30 cellular contexts compared by ENCODE assay signal in genomic region chr4:1814453-1814852, GRCh38. TPM values are rescaled to one million over a fixed set of nuclear protein-coding genes. Genes with fewer than 3 reads are reported as not detected.
"Had no signal": no experiment of that assay in that cellular context is flagged by ENCODE, and none has a peak within 500 bp of the region (broad histone marks: within the 10 kb centered on the region; RNA-seq: fewer than 3 reads in every experiment).

No MANE protein-coding gene starts in this region.

- H3K27ac Mint-ChIP-seq: activated CD4-positive, alpha-beta memory T cell treated with anti-CD3 and anti-CD28 coated beads for 36 hours; activated CD4-positive, alpha-beta T cell treated with anti-CD3 and anti-CD28 coated beads for 36 hours; activated CD4-positive, alpha-beta T cell treated with anti-CD3 and anti-CD28 coated beads, Interleukin-2, amount 10 ng/mL, durations not matched to agents 24 days and 14 days; activated CD8-positive, alpha-beta memory T cell treated with anti-CD3 and anti-CD28 coated beads, Interleukin-2, amount 10 ng/mL, durations not matched to agents 7 days and 5 days; activated CD8-positive, alpha-beta T cell treated with anti-CD3 and anti-CD28 coated beads, Interleukin-2, amount 10 ng/mL, durations not matched to agents 7 days and 5 days; activated naive CD4-positive, alpha-beta T cell treated with anti-CD3 and anti-CD28 coated beads for 36 hours; activated naive CD4-positive, alpha-beta T cell treated with anti-CD3 and anti-CD28 coated beads, Interleukin-2, amount 50 U/mL, for 24 hours; activated naive CD8-positive, alpha-beta T cell treated with anti-CD3 and anti-CD28 coated beads for 36 hours; activated naive CD8-positive, alpha-beta T cell treated with anti-CD3 and anti-CD28 coated beads, Interleukin-2, amount 50 U/mL, for 24 hours; activated T-helper 1 cell treated with anti-CD3 and anti-CD28 coated beads, Interleukin-12 subunit alpha, Interleukin-12 subunit beta, Interleukin-2, Interleukin-4 antibody, amounts not matched to agents 30 ng/mL and 10 ng/mL and 1 ng/mL, durations not matched to agents 14 hours and 24 hours and 36 hours; activated T-helper 2 cell treated with anti-CD3 and anti-CD28 coated beads, Interferon-gamma antibody, Interleukin-2, Interleukin-4, amounts not matched to agents 10 μg/mL and 5 μg/mL and 100 μg/mL, durations not matched to agents 14 hours and 24 hours and 36 hours had no signal

- H3K27me3 Mint-ChIP-seq: activated CD4-positive, alpha-beta memory T cell treated with anti-CD3 and anti-CD28 coated beads for 36 hours; activated CD4-positive, alpha-beta T cell treated with anti-CD3 and anti-CD28 coated beads for 36 hours; activated CD4-positive, alpha-beta T cell treated with anti-CD3 and anti-CD28 coated beads, Interleukin-2, amount 10 ng/mL, durations not matched to agents 24 days and 14 days; activated CD8-positive, alpha-beta memory T cell treated with anti-CD3 and anti-CD28 coated beads, Interleukin-2, amount 10 ng/mL, durations not matched to agents 7 days and 5 days; activated naive CD4-positive, alpha-beta T cell treated with anti-CD3 and anti-CD28 coated beads, Interleukin-2, amount 50 U/mL, for 24 hours; activated naive CD8-positive, alpha-beta T cell treated with anti-CD3 and anti-CD28 coated beads for 36 hours; activated naive CD8-positive, alpha-beta T cell treated with anti-CD3 and anti-CD28 coated beads, Interleukin-2, amount 50 U/mL, for 24 hours; effector memory CD8-positive, alpha-beta T cell had no signal

- H3K4me1 Mint-ChIP-seq: activated CD4-positive, alpha-beta T cell treated with anti-CD3 and anti-CD28 coated beads for 36 hours; activated CD4-positive, alpha-beta T cell treated with anti-CD3 and anti-CD28 coated beads, Interleukin-2, amount 10 ng/mL, durations not matched to agents 24 days and 14 days; activated CD8-positive, alpha-beta memory T cell treated with anti-CD3 and anti-CD28 coated beads, Interleukin-2, amount 10 ng/mL, durations not matched to agents 7 days and 5 days; activated naive CD4-positive, alpha-beta T cell treated with anti-CD3 and anti-CD28 coated beads, Interleukin-2, amount 50 U/mL, for 24 hours; activated naive CD8-positive, alpha-beta T cell treated with anti-CD3 and anti-CD28 coated beads for 36 hours; activated naive CD8-positive, alpha-beta T cell treated with anti-CD3 and anti-CD28 coated beads, Interleukin-2, amount 50 U/mL, for 24 hours had no signal

- H3K27me3 ChIP-seq: adrenal gland, body of pancreas, esophagus squamous epithelium, gastroesophageal sphincter had no signal

- H3K4me3 ChIP-seq: adrenal gland, body of pancreas, esophagus squamous epithelium, gastroesophageal sphincter had no signal

- H3K4me1 ChIP-seq: adrenal gland, gastroesophageal sphincter had no signal

- H3K9me3 ChIP-seq: adrenal gland, body of pancreas, esophagus squamous epithelium, gastroesophageal sphincter had no signal

- H3K4me3 Mint-ChIP-seq: activated CD4-positive, alpha-beta memory T cell treated with anti-CD3 and anti-CD28 coated beads for 36 hours; activated CD4-positive, alpha-beta T cell treated with anti-CD3 and anti-CD28 coated beads for 36 hours; activated CD4-positive, alpha-beta T cell treated with anti-CD3 and anti-CD28 coated beads, Interleukin-2, amount 10 ng/mL, durations not matched to agents 24 days and 14 days; activated CD8-positive, alpha-beta memory T cell treated with anti-CD3 and anti-CD28 coated beads, Interleukin-2, amount 10 ng/mL, durations not matched to agents 7 days and 5 days; activated CD8-positive, alpha-beta T cell treated with anti-CD3 and anti-CD28 coated beads, Interleukin-2, amount 10 ng/mL, durations not matched to agents 7 days and 5 days; activated naive CD4-positive, alpha-beta T cell treated with anti-CD3 and anti-CD28 coated beads for 36 hours; activated naive CD4-positive, alpha-beta T cell treated with anti-CD3 and anti-CD28 coated beads, Interleukin-2, amount 50 U/mL, for 24 hours; activated naive CD8-positive, alpha-beta T cell treated with anti-CD3 and anti-CD28 coated beads for 36 hours; activated naive CD8-positive, alpha-beta T cell treated with anti-CD3 and anti-CD28 coated beads, Interleukin-2, amount 50 U/mL, for 24 hours; activated T-helper 1 cell treated with anti-CD3 and anti-CD28 coated beads, Interleukin-12 subunit alpha, Interleukin-12 subunit beta, Interleukin-2, Interleukin-4 antibody, amounts not matched to agents 30 ng/mL and 10 ng/mL and 1 ng/mL, durations not matched to agents 14 hours and 24 hours and 36 hours; effector memory CD8-positive, alpha-beta T cell had no signal

- H3K9me3 Mint-ChIP-seq: activated CD4-positive, alpha-beta memory T cell treated with anti-CD3 and anti-CD28 coated beads for 36 hours; activated CD4-positive, alpha-beta T cell treated with anti-CD3 and anti-CD28 coated beads, Interleukin-2, amount 10 ng/mL, durations not matched to agents 24 days and 14 days; activated naive CD4-positive, alpha-beta T cell treated with anti-CD3 and anti-CD28 coated beads for 36 hours; activated naive CD4-positive, alpha-beta T cell treated with anti-CD3 and anti-CD28 coated beads, Interleukin-2, amount 50 U/mL, for 24 hours; activated naive CD8-positive, alpha-beta T cell treated with anti-CD3 and anti-CD28 coated beads for 36 hours; activated naive CD8-positive, alpha-beta T cell treated with anti-CD3 and anti-CD28 coated beads, Interleukin-2, amount 50 U/mL, for 24 hours; activated T-helper 1 cell treated with anti-CD3 and anti-CD28 coated beads, Interleukin-12 subunit alpha, Interleukin-12 subunit beta, Interleukin-2, Interleukin-4 antibody, amounts not matched to agents 30 ng/mL and 10 ng/mL and 1 ng/mL, durations not matched to agents 14 hours and 24 hours and 36 hours; activated T-helper 2 cell treated with anti-CD3 and anti-CD28 coated beads, Interferon-gamma antibody, Interleukin-2, Interleukin-4, amounts not matched to agents 10 μg/mL and 5 μg/mL and 100 μg/mL, durations not matched to agents 14 hours and 24 hours and 36 hours; effector memory CD8-positive, alpha-beta T cell had no signal

- H3K27ac ChIP-seq: adrenal gland, body of pancreas, epithelial cell of prostate, esophagus squamous epithelium, gastroesophageal sphincter had no signal

- DNase-seq: activated CD4-positive, alpha-beta memory T cell treated with anti-CD3 and anti-CD28 coated beads for 36 hours; activated CD4-positive, alpha-beta T cell treated with anti-CD3 and anti-CD28 coated beads for 36 hours; activated CD4-positive, alpha-beta T cell treated with anti-CD3 and anti-CD28 coated beads, Interleukin-2, amount 10 ng/mL, durations not matched to agents 24 days and 14 days; activated CD4-positive, CD25-positive, alpha-beta regulatory T cell; activated CD4-positive, CD25-positive, alpha-beta regulatory T cell treated with anti-CD3 and anti-CD28 coated beads, Interleukin-2, amount 50 U/mL, for 72 hours; activated CD8-positive, alpha-beta memory T cell treated with anti-CD3 and anti-CD28 coated beads, Interleukin-2, amount 10 ng/mL, durations not matched to agents 7 days and 5 days; activated CD8-positive, alpha-beta memory T cell treated with anti-CD3 and anti-CD28 coated beads, Interleukin-2, amount 50 U/mL, for 4 hours; activated CD8-positive, alpha-beta T cell treated with anti-CD3 and anti-CD28 coated beads, Interleukin-2, amount 10 ng/mL, durations not matched to agents 7 days and 5 days; activated effector memory CD4-positive, alpha-beta T cell treated with anti-CD3 and anti-CD28 coated beads, Interleukin-2, amount 50 U/mL, for 16 hours; activated naive CD4-positive, alpha-beta T cell treated with anti-CD3 and anti-CD28 coated beads for 36 hours; activated naive CD8-positive, alpha-beta T cell treated with anti-CD3 and anti-CD28 coated beads for 36 hours; activated naive CD8-positive, alpha-beta T cell treated with anti-CD3 and anti-CD28 coated beads, Interleukin-2, amount 50 U/mL, for 24 hours; activated T-cell treated with anti-CD3 and anti-CD28 coated beads, Interleukin-2, amount 50 U/mL, for 1 hour; activated T-cell treated with anti-CD3 and anti-CD28 coated beads, Interleukin-2, amount 50 U/mL, for 48 hours; adrenal gland; amygdala; aorta; body of pancreas; caudate nucleus; cortex of kidney; effector CD4-positive, alpha-beta T cell; effector memory CD8-positive, alpha-beta T cell; esophagus squamous epithelium; foreskin melanocyte; T-helper 2 cell had no signal

- ATAC-seq: activated CD4-positive, alpha-beta T cell treated with anti-CD3 and anti-CD28 coated beads for 36 hours; activated CD8-positive, alpha-beta memory T cell treated with anti-CD3 and anti-CD28 coated beads, Interleukin-2, amount 10 ng/mL, durations not matched to agents 7 days and 5 days; activated CD8-positive, alpha-beta T cell treated with anti-CD3 and anti-CD28 coated beads, Interleukin-2, amount 10 ng/mL, durations not matched to agents 7 days and 5 days; activated naive CD8-positive, alpha-beta T cell treated with anti-CD3 and anti-CD28 coated beads, Interleukin-2, amount 50 U/mL, for 24 hours; body of pancreas; effector memory CD8-positive, alpha-beta T cell; gastroesophageal sphincter had no signal

RNA-seq across cellular contexts. Expression of gene FGFR3, which starts 21.4 kb away (rescaled TPM):
- total RNA-seq: activated naive CD8-positive, alpha-beta T cell treated with anti-CD3 and anti-CD28 coated beads for 36 hours had no signal
